Comparison of ENCODE assay signal across 18 cellular contexts in genomic region chr20:3377644-3378043, GRCh38. TPM values are rescaled to one million over a fixed set of nuclear protein-coding genes. Genes with fewer than 3 reads are reported as not detected.
DNase-seq lines count a peak whose midpoint lies in the region; ATAC-seq and TF ChIP-seq lines count a peak whose summit lies in the region.
"Had no signal": no experiment of that assay in that cellular context is flagged by ENCODE, and none has a peak within 500 bp of the region (broad histone marks: within the 10 kb centered on the region; RNA-seq: fewer than 3 reads in every experiment).

No MANE protein-coding gene starts in this region.

- peaks cover 12 to 31% (median 18%) of the 10 kb centered on the region in 10 experiments for H3K4me1 ChIP-seq in BLaER1 treated with 17β-estradiol and CSF1 and Interleukin-3, amounts not matched to agents 10 nM and 100 nM
- no peaks in the 10 kb centered on the region; the same call in 1 of the 2 replicates for H3K4me1 ChIP-seq in GM23338 (ENCODE audit: insufficient read depth)
- no peaks in the 10 kb centered on the region for H3K4me1 ChIP-seq in mesendoderm (ENCODE audit: control insufficient read depth, low read depth, low read length)

- H2BK5ac ChIP-seq in mesendoderm (ENCODE audit: low read length) = no peak overlapping the region

- DNase-seq in GM23338 (ENCODE audit: low spot score) (peak; percentile 49), endothelial cell (ENCODE audit: low spot score) (no peak), mesendoderm (peak; percentile 24), left colon (no peak), OCI-M2 (lab: John Stamatoyannopoulos, UW; ENCODE audit: unreplicated experiment) (no peak)
- no peak for DNase-seq in stimulated activated naive CD4-positive, alpha-beta T cell (lab: John Stamatoyannopoulos, UW)
- DNase-seq: ACHN; C1 segment of cervical spinal cord; CD8-positive, alpha-beta T cell; DND-41; Karpas-422; NCI-H1694; NCI-H2081 treated with DMSO at 0.1 percent for 48 hours; NCI-H2171 treated with DMSO at 0.1 percent for 48 hours; NCI-H446; NCI-H526; SHP77 had no signal

- no peak overlapping the region for H3K4ac ChIP-seq in mesendoderm (ENCODE audit: low read depth, low read length)

- no peaks in the 10 kb centered on the region; the same call in 1 of the 2 replicates for H3K9me2 ChIP-seq in GM23338 (ENCODE audit: insufficient read depth)

- H2BK15ac ChIP-seq in mesendoderm (replicated peaks; ENCODE audit: low read depth) = no peak overlapping the region

- H3K79me1 ChIP-seq in mesendoderm (ENCODE audit: low read length) = no peaks in the 10 kb centered on the region

- H3K56ac ChIP-seq in mesendoderm (ENCODE audit: low read length) = no peak overlapping the region

- H3K27ac ChIP-seq in BLaER1 treated with 17β-estradiol and CSF1 and Interleukin-3, amounts not matched to agents 10 nM and 100 nM = 0 out of 22 replicates have a peak overlapping the region, but pooled peaks of 1 of the 11 experiments have one; percentile 3
- H3K27ac ChIP-seq in GM23338 (ENCODE audit: low read depth) (0 out of 2 replicates have a peak overlapping the region, but pooled peaks have one; percentile 35), mesendoderm (ENCODE audit: low read depth, low read length) (no peak overlapping the region)

- no peak overlapping the region for H2AFZ ChIP-seq in GM23338

- WGBS in mesendoderm (ENCODE audit: extremely low coverage, insufficient coverage, low lambda C conversion rate) = no CpG with 5 or more reads among the region's 2 CpGs

- H3K18ac ChIP-seq in mesendoderm (ENCODE audit: low read length) = no peak overlapping the region

- H3K4me3 ChIP-seq in BLaER1 treated with 17β-estradiol and CSF1 and Interleukin-3, amounts not matched to agents 10 nM and 100 nM = no peak overlapping the region
- H3K4me3 ChIP-seq in GM23338 (no peak overlapping the region), mesendoderm (ENCODE audit: low read length) (no peak overlapping the region)

- H3K79me2 ChIP-seq in GM23338 (replicated peaks; ENCODE audit: insufficient read depth) = no peaks in the 10 kb centered on the region
- no peaks in the 10 kb centered on the region for H3K79me2 ChIP-seq in mesendoderm (ENCODE audit: control insufficient read depth, insufficient read depth, low read length)

- no peak overlapping the region for H4K5ac ChIP-seq in mesendoderm (ENCODE audit: low read length)

- H4K8ac ChIP-seq in mesendoderm (ENCODE audit: low read depth, low read length) = no peak overlapping the region

- peaks cover 0 to 52% (median 9%) of the 10 kb centered on the region in 11 experiments; a peak in 11 of 22 replicates for H4K20me1 ChIP-seq in BLaER1 treated with 17β-estradiol and CSF1 and Interleukin-3, amounts not matched to agents 10 nM and 100 nM
- no peaks in the 10 kb centered on the region; the same call in 1 of the 2 replicates for H4K20me1 ChIP-seq in GM23338 (replicated peaks; ENCODE audit: insufficient read depth)

- H3K36me3 Mint-ChIP-seq in GM23338 (ENCODE audit: low read depth) (peaks cover 33% of the 10 kb centered on the region), endothelial cell (ENCODE audit: low read depth, unreplicated experiment) (peaks cover 36% of the 10 kb centered on the region)

- 0 out of 2 replicates have a peak overlapping the region, but pooled peaks have one; percentile 45 for H3K27ac Mint-ChIP-seq in GM23338
- peak overlapping the region; percentile 87 for H3K27ac Mint-ChIP-seq in endothelial cell (ENCODE audit: unreplicated experiment)
- H3K27ac Mint-ChIP-seq: CD8-positive, alpha-beta T cell had no signal

- peak overlapping the region; percentile 61 to 88 (median 75); a peak in 19 of 22 replicates for H3K4me2 ChIP-seq in BLaER1 treated with 17β-estradiol and CSF1 and Interleukin-3, amounts not matched to agents 10 nM and 100 nM
- H3K4me2 ChIP-seq in GM23338 = no peak overlapping the region
- no peak overlapping the region for H3K4me2 ChIP-seq in mesendoderm (ENCODE audit: low read length)

- no peak overlapping the region for H2AK5ac ChIP-seq in mesendoderm (ENCODE audit: low read length)

- intact Hi-C loops in left colon (cut with DNase I, micrococcal nuclease) = no loop called here

- TF ChIP-seq CTCF in GM23338 (conservative IDR thresholded peaks at IDR 0.05; ENCODE audit: low read depth in 2 of 2) (no peak), endothelial cell (IDR thresholded peaks at IDR 0.05; ENCODE audit: unreplicated experiment) (no peak)

- peaks cover 10% of the 10 kb centered on the region; the same call in 1 of the 3 replicates for H3K9me3 Mint-ChIP-seq in GM23338
- no peaks in the 10 kb centered on the region for H3K9me3 Mint-ChIP-seq in endothelial cell (ENCODE audit: unreplicated experiment)
- H3K9me3 Mint-ChIP-seq: CD8-positive, alpha-beta T cell had no signal

- no peak overlapping the region for H3K9ac ChIP-seq in BLaER1 treated with 17β-estradiol and CSF1 and Interleukin-3, amounts not matched to agents 10 nM and 100 nM
- H3K9ac ChIP-seq in mesendoderm (ENCODE audit: low read length) = no peak overlapping the region

- H2BK120ac ChIP-seq in mesendoderm (ENCODE audit: low read depth, low read length) = no peak overlapping the region

- peak; percentile 41; the same call in 1 of the 3 replicates for ATAC-seq in GM23338
- no peak for ATAC-seq in left colon
- ATAC-seq: CD8-positive, alpha-beta T cell had no signal

- H3K27me3 Mint-ChIP-seq in GM23338 (ENCODE audit: insufficient read depth, low read depth, poor library complexity) (no peaks in the 10 kb centered on the region), endothelial cell (ENCODE audit: unreplicated experiment) (peaks cover 5% of the 10 kb centered on the region)

- H3K4me3 Mint-ChIP-seq in GM23338 (no peak overlapping the region), endothelial cell (ENCODE audit: unreplicated experiment) (peak overlapping the region; percentile 68)
- H3K4me3 Mint-ChIP-seq: CD8-positive, alpha-beta T cell had no signal

- H3K4me1 Mint-ChIP-seq in GM23338 (peaks cover 13% of the 10 kb centered on the region), endothelial cell (ENCODE audit: unreplicated experiment) (peaks cover 19% of the 10 kb centered on the region)

- no peaks in the 10 kb centered on the region for H3K9me3 ChIP-seq in BLaER1 treated with 17β-estradiol and CSF1 and Interleukin-3, amounts not matched to agents 10 nM and 100 nM (replicated peaks in 1 of 11)

- H3F3A ChIP-seq in GM23338 (replicated peaks; ENCODE audit: low read depth) = no peaks in the 10 kb centered on the region

- H3K23ac ChIP-seq in mesendoderm (ENCODE audit: low read length) = no peak overlapping the region

- H3K27me3 ChIP-seq in BLaER1 treated with 17β-estradiol and CSF1 and Interleukin-3, amounts not matched to agents 10 nM and 100 nM = no peaks in the 10 kb centered on the region
- no peaks in the 10 kb centered on the region for H3K27me3 ChIP-seq in GM23338 (ENCODE audit: insufficient read depth)
- no peaks in the 10 kb centered on the region for H3K27me3 ChIP-seq in mesendoderm (ENCODE audit: insufficient read depth, low read length, poor library complexity)

- H3K36me3 ChIP-seq in BLaER1 treated with 17β-estradiol and CSF1 and Interleukin-3, amounts not matched to agents 10 nM and 100 nM = peaks cover 75 to 100% (median 95%) of the 10 kb centered on the region in 11 experiments
- 0 out of 2 replicates have a peak, but pooled peaks cover 4% of the 10 kb centered on the region for H3K36me3 ChIP-seq in GM23338 (ENCODE audit: insufficient read depth)
- no peaks in the 10 kb centered on the region for H3K36me3 ChIP-seq in mesendoderm (ENCODE audit: control insufficient read depth, insufficient read depth, low read length)

TF ChIP-seq in GM23338, 12 proteins besides CTCF, POLR2A, EP300 and RAD21:
- TF ChIP-seq EZH2phosphoT487 (IDR thresholded peaks at IDR 0.05; ENCODE audit: unreplicated experiment) = no peak
- no peak for TF ChIP-seq CREB1 (CRISPR knock-in tag; IDR thresholded peaks at IDR 0.05; ENCODE audit: low read depth)
- no peak for TF ChIP-seq REST (IDR thresholded peaks at IDR 0.05; ENCODE audit: unreplicated experiment)
- no peak for TF ChIP-seq JUNB (IDR thresholded peaks at IDR 0.05; ENCODE audit: unreplicated experiment)
- no peak for TF ChIP-seq NANOG (IDR thresholded peaks at IDR 0.05; ENCODE audit: borderline replicate concordance)

RNA-seq across cellular contexts. Expression of gene DNAAF9, which starts 29.8 kb away (rescaled TPM):
- total RNA-seq in GM23338 (2014; rRNA removed; shearing (Covaris generic)) = 4.8 and 5.0 TPM in 2 replicates
- 2.2 and 2.4 TPM in 2 replicates for polyA plus RNA-seq in GM23338 (2016; fragmentation: Nextera tagmentation; extraction: Ambion mirVana)
- total RNA-seq in endothelial cell (ENCODE audit: unreplicated experiment) (18.8 TPM), left colon (1 to 10 TPM; 1.6 to 5.1 TPM)
- 2.3 TPM for polyA plus RNA-seq in mesendoderm (2013, experiment 1 of 2)
- 2.2 TPM for polyA plus RNA-seq in mesendoderm (2013, experiment 2 of 2)

Comparison
In these comparisons a context has a peak if more than half of its experiments do, and no peak if none do; other contexts are left out.
1. H3K4me2 ChIP-seq: peak in BLaER1 treated with 17β-estradiol and CSF1 and Interleukin-3, amounts not matched to agents 10 nM and 100 nM (11 of 11); none in GM23338 (single experiment) and mesendoderm (single experiment).
2. DNase-seq: peak in GM23338 (single experiment) and mesendoderm (single experiment); none in endothelial cell (single experiment), stimulated activated naive CD4-positive, alpha-beta T cell (0 of 6), left colon (0 of 2) and OCI-M2 (single experiment).